9 cellular contexts compared by ENCODE assay signal in the genomic region with DNA sequence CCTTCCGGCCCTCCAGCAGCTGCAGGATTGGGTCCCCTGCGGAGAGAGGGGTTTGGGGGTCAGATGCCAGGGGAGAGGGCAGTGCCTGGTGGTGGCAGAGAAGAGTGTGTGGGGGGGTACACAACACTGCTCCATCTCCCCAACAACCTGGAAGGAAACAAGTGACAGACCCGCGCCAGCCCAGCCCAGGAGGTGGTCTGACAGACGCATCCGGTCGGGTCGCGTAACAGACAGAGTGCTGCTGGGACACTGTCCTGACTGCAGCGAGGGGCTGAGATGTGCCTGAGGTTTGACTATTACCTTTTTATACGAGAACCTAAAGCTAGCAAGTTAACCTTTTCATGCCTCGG. TPM values are rescaled to one million over a fixed set of nuclear protein-coding genes. Genes with fewer than 3 reads are reported as not detected.
A peak's percentile ranks its signal among the peaks of the same experiment; 100 is the strongest.
DNase-seq lines count a peak whose midpoint lies in the region; ATAC-seq and TF ChIP-seq lines count a peak whose summit lies in the region.
"Had no signal": no experiment of that assay in that cellular context is flagged by ENCODE, and none has a peak within 500 bp of the region (broad histone marks: within the 10 kb centered on the region; RNA-seq: fewer than 3 reads in every experiment).

No MANE protein-coding gene starts in this region.

- intact Hi-C loops in activated B cell treated with CpG ODN at 0.5 μM for 24 hours (cut with micrococcal nuclease) = no loop called here

- peaks cover 9% of the 10 kb centered on the region for H3K4me1 ChIP-seq in iPS-15b (ENCODE audit: control insufficient read depth, insufficient read depth, low read length)

- no peaks in the 10 kb centered on the region for H3K27me3 Mint-ChIP-seq in activated B cell treated with CpG ODN at 0.5 μM for 24 hours
- H3K27me3 Mint-ChIP-seq in stimulated activated memory B cell treated with anti-CD40 and anti-IgM and Interleukin-4, amounts not matched to agents 10 μg/mL and 1 μg/mL and 100 μg/mL, for 72 hours = no peaks in the 10 kb centered on the region

- peak; percentile 43 for DNase-seq in NCI-H1694 treated with DMSO at 0.1 percent for 48 hours (lab: John Stamatoyannopoulos, UW)
- no peak for DNase-seq in NCI-H1694 (lab: John Stamatoyannopoulos, UW)
- DNase-seq in activated B cell treated with CpG ODN at 0.5 μM for 24 hours = no peak
- DNase-seq in stimulated activated CD4-positive, alpha-beta T cell treated with anti-CD3 and anti-CD28 coated beads, Interleukin-2, amount 100 ng/mL, for 48 hours = no peak
- no peak for DNase-seq in DMS53 treated with DMSO at 0.1 percent for 48 hours (lab: John Stamatoyannopoulos, UW; ENCODE audit: unreplicated experiment)
- DNase-seq: NCI-H226 had no signal

- H3K9me3 Mint-ChIP-seq in activated B cell treated with CpG ODN at 0.5 μM for 24 hours = no peaks in the 10 kb centered on the region
- H3K9me3 Mint-ChIP-seq in stimulated activated memory B cell treated with anti-CD40 and anti-IgM and Interleukin-4, amounts not matched to agents 10 μg/mL and 1 μg/mL and 100 μg/mL, for 72 hours = no peaks in the 10 kb centered on the region

- H3K27ac Mint-ChIP-seq in activated B cell treated with CpG ODN at 0.5 μM for 24 hours = peak overlapping the region; percentile 79
- H3K27ac Mint-ChIP-seq in stimulated activated memory B cell treated with anti-CD40 and anti-IgM and Interleukin-4, amounts not matched to agents 10 μg/mL and 1 μg/mL and 100 μg/mL, for 72 hours = peak overlapping the region; percentile 80

- H3K4me3 ChIP-seq in iPS-15b (ENCODE audit: low read depth, low read length) = peak overlapping the region; percentile 1

- ATAC-seq in activated B cell treated with CpG ODN at 0.5 μM for 24 hours (ENCODE audit: low read depth) (no peak), HG03442 (IDR thresholded peaks at IDR 0.05; ENCODE audit: unreplicated experiment) (no peak)
- no peak for ATAC-seq in stimulated activated memory B cell treated with anti-CD40 and anti-IgM and Interleukin-4, amounts not matched to agents 10 μg/mL and 1 μg/mL and 100 μg/mL, for 72 hours

- H3K36me3 Mint-ChIP-seq in activated B cell treated with CpG ODN at 0.5 μM for 24 hours (ENCODE audit: low read depth) = peaks cover 39% of the 10 kb centered on the region
- H3K36me3 Mint-ChIP-seq in stimulated activated memory B cell treated with anti-CD40 and anti-IgM and Interleukin-4, amounts not matched to agents 10 μg/mL and 1 μg/mL and 100 μg/mL, for 72 hours = peaks cover 34% of the 10 kb centered on the region

- H3K4me3 Mint-ChIP-seq in activated B cell treated with CpG ODN at 0.5 μM for 24 hours = peak overlapping the region; percentile 64
- H3K4me3 Mint-ChIP-seq in stimulated activated memory B cell treated with anti-CD40 and anti-IgM and Interleukin-4, amounts not matched to agents 10 μg/mL and 1 μg/mL and 100 μg/mL, for 72 hours = peak overlapping the region; percentile 55

- no peak for TF ChIP-seq CTCF in activated B cell treated with CpG ODN at 0.5 μM for 24 hours (IDR thresholded peaks at IDR 0.05)

- CTCF ChIA-PET in activated B cell treated with CpG ODN at 0.5 μM for 24 hours (lab: Charles Lee) = interaction anchor here (0.5 to 6.7 kb wide), 8 partner anchors 17 to 759 kb away, joined by 3 to 68 read pairs (median 6); a partner anchor contains a TSS

- POLR2A ChIA-PET in activated B cell treated with CpG ODN at 0.5 μM for 24 hours (lab: Charles Lee) = interaction anchor here (0.5 to 7.0 kb wide), 11 partner anchors 16 to 959 kb away, joined by 3 to 90 read pairs (median 8); a partner anchor contains a TSS

- H3K36me3 ChIP-seq in iPS-15b (ENCODE audit: control insufficient read depth, insufficient read depth, low read length) = peaks cover 15% of the 10 kb centered on the region

- H3K9me3 ChIP-seq in iPS-15b (ENCODE audit: control insufficient read depth, insufficient read depth, low read length) = no peaks in the 10 kb centered on the region

- H3K4me1 Mint-ChIP-seq in activated B cell treated with CpG ODN at 0.5 μM for 24 hours = peaks cover 18% of the 10 kb centered on the region
- H3K4me1 Mint-ChIP-seq in stimulated activated memory B cell treated with anti-CD40 and anti-IgM and Interleukin-4, amounts not matched to agents 10 μg/mL and 1 μg/mL and 100 μg/mL, for 72 hours = peaks cover 27% of the 10 kb centered on the region

- no peak overlapping the region for H3K9ac ChIP-seq in iPS-15b (ENCODE audit: low read depth, low read length)

- no peaks in the 10 kb centered on the region for H3K27me3 ChIP-seq in iPS-15b (ENCODE audit: control insufficient read depth, insufficient read depth, low read length)

RNA-seq across cellular contexts. Expression of a gene that starts 16.2 kb away (rescaled TPM):
- total RNA-seq in activated B cell treated with CpG ODN at 0.5 μM for 24 hours = 90.4 and 102 TPM in 2 replicates

RNA-seq across cellular contexts. Expression of a gene that starts 27.1 kb away (rescaled TPM):
- total RNA-seq in activated B cell treated with CpG ODN at 0.5 μM for 24 hours = 66.0 and 68.7 TPM in 2 replicates

RNA-seq across cellular contexts. Expression of a gene that starts 43.4 kb away (rescaled TPM):
- total RNA-seq in activated B cell treated with CpG ODN at 0.5 μM for 24 hours = 52.3 and 61.2 TPM in 2 replicates

RNA-seq across cellular contexts. Expression of a gene that starts 50.4 kb away (rescaled TPM):
- total RNA-seq in activated B cell treated with CpG ODN at 0.5 μM for 24 hours = 3.1 and 3.5 TPM in 2 replicates
